ENCODE assay signal across 16 cellular contexts in genomic region chr12:89695830-89696229, GRCh38. TPM values are rescaled to one million over a fixed set of nuclear protein-coding genes. Genes with fewer than 3 reads are reported as not detected.
DNase-seq lines count a peak whose midpoint lies in the region; ATAC-seq and TF ChIP-seq lines count a peak whose summit lies in the region.
"Had no signal": no experiment of that assay in that cellular context is flagged by ENCODE, and none has a peak within 500 bp of the region (broad histone marks: within the 10 kb centered on the region; RNA-seq: fewer than 3 reads in every experiment).

No MANE protein-coding gene starts in this region.

- H3K4me1 Mint-ChIP-seq in neural progenitor cell: peaks cover 11% of the 10 kb centered on the region

- peak; percentile 55 for ATAC-seq in GM18861 (IDR thresholded peaks at IDR 0.05; ENCODE audit: unreplicated experiment)
- ATAC-seq in GM21528 (IDR thresholded peaks at IDR 0.05; ENCODE audit: low FRiP score, unreplicated experiment): peak; percentile 44
- ATAC-seq in HG03460 (IDR thresholded peaks at IDR 0.05; ENCODE audit: unreplicated experiment): peak; percentile 65
- ATAC-seq in left lobe of liver: peak; percentile 36
- ATAC-seq: CD8-positive, alpha-beta T cell; sciatic nerve had no signal

- H3K36me3 Mint-ChIP-seq in neural progenitor cell: peaks cover 22% of the 10 kb centered on the region
- H3K36me3 Mint-ChIP-seq: natural killer cell had no signal

- no peak overlapping the region for H3K9ac ChIP-seq in neural progenitor cell

- no peaks in the 10 kb centered on the region for H3K4me1 ChIP-seq in neural progenitor cell

- no peaks in the 10 kb centered on the region for H3K9me3 ChIP-seq in neural progenitor cell (ENCODE audit: low read depth)
- H3K9me3 ChIP-seq: SJSA1, suprapubic skin had no signal

- peaks cover 4% of the 10 kb centered on the region for H3F3A ChIP-seq in neural progenitor cell (ENCODE audit: low read depth)

- H3K9me3 Mint-ChIP-seq in neural progenitor cell: peaks cover 11% of the 10 kb centered on the region
- H3K9me3 Mint-ChIP-seq: CD8-positive, alpha-beta T cell; natural killer cell had no signal

- no peak overlapping the region for H2AFZ ChIP-seq in neural progenitor cell (replicated peaks)

- no peak overlapping the region for H3K27ac ChIP-seq in neural progenitor cell
- H3K27ac ChIP-seq: SJSA1, suprapubic skin had no signal

- DNase-seq in left lobe of liver (ENCODE audit: low spot score) (no peak), GM19240 (ENCODE audit: insufficient read length, low spot score) (no peak), GF-D8 (lab: John Stamatoyannopoulos, UW) (no peak), neural progenitor cell (ENCODE audit: low spot score) (no peak), NCI-H345 (lab: John Stamatoyannopoulos, UW) (no peak)
- DNase-seq: CD8-positive, alpha-beta T cell; effector CD8-positive, alpha-beta T cell; foreskin melanocyte; natural killer cell; NCI-H82 had no signal

- H4K20me1 ChIP-seq in neural progenitor cell (ENCODE audit: low read depth): peaks cover 100% of the 10 kb centered on the region

- H3K36me3 ChIP-seq in neural progenitor cell: no peaks in the 10 kb centered on the region
- H3K36me3 ChIP-seq: SJSA1, suprapubic skin had no signal

- no peaks in the 10 kb centered on the region for H3K27me3 Mint-ChIP-seq in neural progenitor cell (ENCODE audit: insufficient read depth, low read depth)

- no peak overlapping the region for H3K4me3 Mint-ChIP-seq in neural progenitor cell
- H3K4me3 Mint-ChIP-seq: CD8-positive, alpha-beta T cell; natural killer cell had no signal

- peaks cover 100% of the 10 kb centered on the region for H3K79me2 ChIP-seq in neural progenitor cell (ENCODE audit: low read depth)

- TF ChIP-seq CTCF in neural progenitor cell (IDR thresholded peaks at IDR 0.05): no peak

- no peak overlapping the region for H3K4me3 ChIP-seq in neural progenitor cell
- H3K4me3 ChIP-seq: SJSA1, suprapubic skin had no signal

- H3K4me2 ChIP-seq in neural progenitor cell: no peak overlapping the region

- no peaks in the 10 kb centered on the region for H3K27me3 ChIP-seq in neural progenitor cell
- H3K27me3 ChIP-seq: SJSA1, suprapubic skin had no signal

- H3K27ac Mint-ChIP-seq in neural progenitor cell: no peak overlapping the region
- H3K27ac Mint-ChIP-seq: CD8-positive, alpha-beta T cell; natural killer cell had no signal

RNA-seq across cellular contexts. Expression of gene ATP2B1, which starts 12.8 kb away (rescaled TPM):
- 12.3 TPM for total RNA-seq in left lobe of liver
- 97.5 and 177 TPM in 2 replicates for total RNA-seq in neural progenitor cell (ENCODE audit: low replicate concordance)
